ENCODE assay signal across 12 cellular contexts in genomic region chr3:88807471-88808090, GRCh38.
DNase-seq lines count a peak whose midpoint lies in the region; ATAC-seq and TF ChIP-seq lines count a peak whose summit lies in the region.
"Had no signal": no experiment of that assay in that cellular context is flagged by ENCODE, and none has a peak within 500 bp of the region (broad histone marks: within the 10 kb centered on the region; RNA-seq: fewer than 3 reads in every experiment).

No MANE protein-coding gene starts in this region.

- H3K36me3 Mint-ChIP-seq in osteocyte (ENCODE audit: unreplicated experiment) = no peaks in the 10 kb centered on the region
- H3K36me3 Mint-ChIP-seq: CD8-positive, alpha-beta T cell; naive thymus-derived CD8-positive, alpha-beta T cell had no signal

- H3K9me3 ChIP-seq in WERI-Rb-1 (ENCODE audit: severe bottlenecking) = no peaks in the 10 kb centered on the region
- H3K9me3 ChIP-seq in left lung = no peaks in the 10 kb centered on the region

- H3K27me3 ChIP-seq in WERI-Rb-1 (ENCODE audit: insufficient read depth, low read depth, severe bottlenecking) = no peaks in the 10 kb centered on the region
- no peaks in the 10 kb centered on the region for H3K27me3 ChIP-seq in left lung

- H3K4me3 ChIP-seq in WERI-Rb-1 (ENCODE audit: low read depth, low read length) = no peak overlapping the region
- H3K4me3 ChIP-seq in fibroblast of pulmonary artery (replicated peaks; ENCODE audit: low read depth, low read length) = no peak overlapping the region
- H3K4me3 ChIP-seq in left lung = no peak overlapping the region

- intact Hi-C loops in left lung (cut with DNase I) = no loop called here

- H3K27ac ChIP-seq in WERI-Rb-1 (no peak overlapping the region), left lung (no peak overlapping the region)

- H3K27ac Mint-ChIP-seq in osteocyte (ENCODE audit: unreplicated experiment) = peak overlapping the region; percentile 54
- H3K27ac Mint-ChIP-seq: CD8-positive, alpha-beta T cell; naive thymus-derived CD8-positive, alpha-beta T cell had no signal

- H3K9me3 Mint-ChIP-seq in osteocyte (ENCODE audit: unreplicated experiment) = no peaks in the 10 kb centered on the region

- H3K36me3 ChIP-seq in WERI-Rb-1 = no peaks in the 10 kb centered on the region
- H3K36me3 ChIP-seq in left lung = no peaks in the 10 kb centered on the region

- H3K4me1 ChIP-seq in left lung = no peaks in the 10 kb centered on the region

- no peaks in the 10 kb centered on the region for H3K27me3 Mint-ChIP-seq in osteocyte (ENCODE audit: unreplicated experiment)
- H3K27me3 Mint-ChIP-seq: naive thymus-derived CD8-positive, alpha-beta T cell had no signal

- no peak for TF ChIP-seq CTCF in WERI-Rb-1 (IDR thresholded peaks at IDR 0.05; ENCODE audit: low read depth, low read length)
- TF ChIP-seq CTCF in fibroblast of pulmonary artery (IDR thresholded peaks at IDR 0.05; ENCODE audit: low read length, missing control alignments) = no peak
- no peak for TF ChIP-seq CTCF in osteocyte (IDR thresholded peaks at IDR 0.05)
- TF ChIP-seq CTCF in left lung (IDR thresholded peaks at IDR 0.05) = no peak

- H3K4me3 Mint-ChIP-seq in osteocyte (ENCODE audit: unreplicated experiment) = no peak overlapping the region
- H3K4me3 Mint-ChIP-seq: CD8-positive, alpha-beta T cell; naive thymus-derived CD8-positive, alpha-beta T cell had no signal

- peak; percentile 56 for DNase-seq in GM03348 (ENCODE audit: low spot score)
- peak; percentile 23 for DNase-seq in WERI-Rb-1
- peak; percentile 52 for DNase-seq in fibroblast of pulmonary artery (ENCODE audit: low read depth)
- DNase-seq in osteocyte (ENCODE audit: extremely low spot score, unreplicated experiment) = no peak
- DNase-seq in NCI-H748 (lab: John Stamatoyannopoulos, UW; ENCODE audit: unreplicated experiment) = no peak
- no peak for DNase-seq in Kasumi-1 (lab: John Stamatoyannopoulos, UW)
- no peak for DNase-seq in left lung
- DNase-seq: activated T-cell treated with anti-CD3 and anti-CD28 coated beads for 4 hours; CD8-positive, alpha-beta T cell; naive thymus-derived CD8-positive, alpha-beta T cell had no signal

- no peak for ATAC-seq in GM21825 (IDR thresholded peaks at IDR 0.05; ENCODE audit: unreplicated experiment)
- ATAC-seq in left lung = no peak
- ATAC-seq: activated CD4-positive, CD25-positive, alpha-beta regulatory T cell treated with anti-CD3 and anti-CD28 coated beads, Interleukin-2, amount 50 U/mL, for 24 hours; CD8-positive, alpha-beta T cell; naive thymus-derived CD8-positive, alpha-beta T cell had no signal

- H3K4me1 Mint-ChIP-seq in osteocyte (ENCODE audit: unreplicated experiment) = peaks cover 33% of the 10 kb centered on the region
- H3K4me1 Mint-ChIP-seq: naive thymus-derived CD8-positive, alpha-beta T cell had no signal

Comparison
In these comparisons a context has a peak if more than half of its experiments do, and no peak if none do; other contexts are left out.
1. DNase-seq: peak in GM03348 (single experiment), WERI-Rb-1 (single experiment) and fibroblast of pulmonary artery (single experiment); none in osteocyte (single experiment), NCI-H748 (single experiment), Kasumi-1 (0 of 2) and left lung (0 of 2).